13 cellular contexts compared by ENCODE assay signal in genomic region chr20:5039255-5039657, GRCh38. TPM values are rescaled to one million over a fixed set of nuclear protein-coding genes. Genes with fewer than 3 reads are reported as not detected.
DNase-seq lines count a peak whose midpoint lies in the region; ATAC-seq lines count a peak whose summit lies in the region.
"Had no signal": no experiment of that assay in that cellular context is flagged by ENCODE, and none has a peak within 500 bp of the region (broad histone marks: within the 10 kb centered on the region; RNA-seq: fewer than 3 reads in every experiment).

No MANE protein-coding gene starts in this region.

- peaks cover 11% of the 10 kb centered on the region for H3K27me3 Mint-ChIP-seq in T-helper 2 cell treated with Interferon-gamma antibody and Interleukin-4, amounts not matched to agents 5 μg/mL and 100 μg/mL, for 36 hours (ENCODE audit: low read depth)

- no peaks in the 10 kb centered on the region for H3K36me3 Mint-ChIP-seq in T-helper 2 cell treated with Interferon-gamma antibody and Interleukin-4, amounts not matched to agents 5 μg/mL and 100 μg/mL, for 36 hours (ENCODE audit: low read depth)
- no peaks in the 10 kb centered on the region for H3K36me3 Mint-ChIP-seq in activated naive CD4-positive, alpha-beta T cell treated with anti-CD3 and anti-CD28 coated beads, Interleukin-2, amount 50 U/mL, for 72 hours

- H3K9me3 Mint-ChIP-seq in T-helper 2 cell treated with Interferon-gamma antibody and Interleukin-4, amounts not matched to agents 5 μg/mL and 100 μg/mL, for 36 hours, result no peaks in the 10 kb centered on the region
- no peaks in the 10 kb centered on the region for H3K9me3 Mint-ChIP-seq in activated naive CD4-positive, alpha-beta T cell treated with anti-CD3 and anti-CD28 coated beads, Interleukin-2, amount 50 U/mL, for 72 hours
- H3K9me3 Mint-ChIP-seq: endodermal cell had no signal

- intact Hi-C loops in head of caudate nucleus (cut with DNase I), result no loop called here

- peaks cover 3% of the 10 kb centered on the region for H3K4me1 Mint-ChIP-seq in T-helper 2 cell treated with Interferon-gamma antibody and Interleukin-4, amounts not matched to agents 5 μg/mL and 100 μg/mL, for 36 hours (ENCODE audit: low read depth)

- ATAC-seq in GM21390 (IDR thresholded peaks at IDR 0.05; ENCODE audit: unreplicated experiment) (peak; percentile 46), GM21576 (IDR thresholded peaks at IDR 0.05; ENCODE audit: unreplicated experiment) (no peak)
- peak; percentile 66 to 85 for ATAC-seq in activated naive CD4-positive, alpha-beta T cell treated with anti-CD3 and anti-CD28 coated beads, Interleukin-2, amount 50 U/mL, for 72 hours
- ATAC-seq: left lung had no signal

- no peak overlapping the region for H3K27ac Mint-ChIP-seq in T-helper 2 cell treated with Interferon-gamma antibody and Interleukin-4, amounts not matched to agents 5 μg/mL and 100 μg/mL, for 36 hours
- no peak overlapping the region for H3K27ac Mint-ChIP-seq in activated naive CD4-positive, alpha-beta T cell treated with anti-CD3 and anti-CD28 coated beads, Interleukin-2, amount 50 U/mL, for 72 hours
- H3K27ac Mint-ChIP-seq: endodermal cell had no signal

- H3K4me3 Mint-ChIP-seq in T-helper 2 cell treated with Interferon-gamma antibody and Interleukin-4, amounts not matched to agents 5 μg/mL and 100 μg/mL, for 36 hours, result no peak overlapping the region
- H3K4me3 Mint-ChIP-seq: endodermal cell had no signal

- DNase-seq in T-helper 2 cell treated with Interferon-gamma antibody and Interleukin-4, amounts not matched to agents 5 μg/mL and 100 μg/mL, for 36 hours (ENCODE audit: low spot score), result peak; percentile 7
- peak in 1 of 2 donors; percentile 37 for DNase-seq in activated naive CD4-positive, alpha-beta T cell treated with anti-CD3 and anti-CD28 coated beads, Interleukin-2, amount 50 U/mL, for 72 hours (ENCODE audit: low spot score in 2 of 2)
- peak; percentile 15 to 47 for DNase-seq in stimulated activated CD8-positive, alpha-beta memory T cell treated with anti-CD3 and anti-CD28 coated beads, Interleukin-15, amount 100 ng/mL, for 48 hours (ENCODE audit: low read depth in 2 of 2)
- DNase-seq in SKM-1 (lab: John Stamatoyannopoulos, UW; ENCODE audit: unreplicated experiment), result no peak
- no peak for DNase-seq in NAMALWA (ENCODE audit: low spot score)
- DNase-seq in head of caudate nucleus, result no peak
- DNase-seq: COR-L47, endodermal cell, left lung, NCI-H2227 treated with DMSO at 0.1 percent for 48 hours, T-helper 9 cell had no signal

RNA-seq across cellular contexts. Expression of gene SLC23A2, which starts 37.9 kb away (rescaled TPM):
- 10 to 100 TPM; 20.1 to 21.5 TPM for total RNA-seq in activated naive CD4-positive, alpha-beta T cell treated with anti-CD3 and anti-CD28 coated beads, Interleukin-2, amount 50 U/mL, for 72 hours

Comparison
In these comparisons a context has a peak if more than half of its experiments do, and no peak if none do; other contexts are left out.
1. DNase-seq: peak in T-helper 2 cell treated with Interferon-gamma antibody and Interleukin-4, amounts not matched to agents 5 μg/mL and 100 μg/mL, for 36 hours (single experiment) and stimulated activated CD8-positive, alpha-beta memory T cell treated with anti-CD3 and anti-CD28 coated beads, Interleukin-15, amount 100 ng/mL, for 48 hours (2 of 2); none in SKM-1 (single experiment), NAMALWA (single experiment) and head of caudate nucleus (0 of 42).